Comparison of ENCODE assay signal across 8 cellular contexts in the genomic region with DNA sequence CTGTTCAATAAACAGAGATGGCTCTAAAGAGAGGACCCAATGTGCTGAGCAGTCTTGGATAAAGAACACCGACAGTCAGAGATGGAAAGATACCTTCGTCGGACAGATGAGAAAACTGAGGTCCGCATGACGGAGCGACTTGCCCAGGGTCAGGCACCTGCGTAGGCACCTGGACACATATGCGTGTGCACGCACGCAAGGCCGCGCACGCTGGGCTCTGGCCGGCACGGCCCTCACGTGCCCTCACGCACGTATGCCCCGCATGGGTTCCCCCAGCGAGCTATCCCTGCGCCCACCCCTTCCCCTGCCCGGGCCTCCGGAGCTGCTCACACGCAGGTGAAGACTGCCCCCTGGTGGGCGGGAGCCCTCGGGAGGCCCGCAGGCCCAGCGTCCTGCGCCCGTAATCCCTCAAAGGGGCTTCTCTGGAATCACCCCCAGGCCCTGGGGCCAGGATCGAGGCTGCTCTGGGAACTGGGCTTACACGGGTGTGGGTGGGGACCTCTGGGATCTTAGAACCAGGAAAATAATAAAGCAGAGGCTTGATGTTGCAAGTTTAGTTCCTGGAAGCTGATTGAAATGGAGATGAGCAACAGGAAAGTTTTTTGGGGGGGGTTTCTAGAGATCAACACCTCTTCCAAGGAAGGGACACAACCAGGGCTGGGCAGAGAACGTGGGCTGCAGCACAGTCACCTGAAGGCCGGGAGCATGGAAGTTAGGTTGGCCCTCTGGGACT.
A peak's percentile ranks its signal among the peaks of the same experiment; 100 is the strongest.
DNase-seq lines count a peak whose midpoint lies in the region; ATAC-seq, FAIRE-seq and TF ChIP-seq lines count a peak whose summit lies in the region.

No MANE protein-coding gene starts in this region.

- peaks cover 7% of the 10 kb centered on the region for H3K27me3 ChIP-seq in bronchial epithelial cell (ENCODE audit: control insufficient read depth, insufficient read depth, low read length)

- peak; percentile 93 for TF ChIP-seq CTCF in bronchial epithelial cell (IDR thresholded peaks at IDR 0.05; ENCODE audit: insufficient read depth, low read length, severe bottlenecking)

- peak overlapping the region; percentile 34 for H3K4me3 ChIP-seq in Jurkat, Clone E6-1 (ENCODE audit: low read length)
- H3K4me3 ChIP-seq in bronchial epithelial cell (ENCODE audit: low read depth, low read length): no peak overlapping the region

- H3K9ac ChIP-seq in ES-I3 (ENCODE audit: low read depth, low read length): peak overlapping the region; percentile 61

- no peaks in the 10 kb centered on the region for H3K9me3 ChIP-seq in ES-I3 (ENCODE audit: control insufficient read depth, insufficient read depth, low read length)

- ATAC-seq in activated CD4-positive, CD25-positive, alpha-beta regulatory T cell treated with anti-CD3 and anti-CD28 coated beads, Interleukin-2, amount 50 U/mL, for 24 hours: peak; percentile 59 to 70
- no peak for ATAC-seq in HG02981 (IDR thresholded peaks at IDR 0.05; ENCODE audit: unreplicated experiment)
- no peak for ATAC-seq in HG02852 (IDR thresholded peaks at IDR 0.05; ENCODE audit: unreplicated experiment)

- H3K36me3 ChIP-seq in ES-I3 (ENCODE audit: insufficient read depth, low read length) (no peaks in the 10 kb centered on the region), bronchial epithelial cell (ENCODE audit: control insufficient read depth, insufficient read depth, low read length) (no peaks in the 10 kb centered on the region)

- H3K4me1 ChIP-seq in ES-I3 (ENCODE audit: insufficient read depth, low read length): no peaks in the 10 kb centered on the region; the same call in 1 of the 2 replicates

- no peak for FAIRE-seq in bronchial epithelial cell (lab: Jason Lieb, UNC)

- DNase-seq in Jurkat, Clone E6-1 (ENCODE audit: low read depth, low spot score): peak; percentile 62
- DNase-seq in bronchial epithelial cell (ENCODE audit: low read depth) (peak; percentile 18), islet precursor cell (peak; percentile 88)
- DNase-seq in stimulated activated CD4-positive, alpha-beta T cell treated with anti-CD3 and anti-CD28 coated beads, Interleukin-1b, Interleukin-23, amount 100 ng/mL, for 4 hours (ENCODE audit: low read depth in 2 of 2): peak; percentile 47 to 73

Comparison
In these comparisons a context has a peak if more than half of its experiments do, and no peak if none do; other contexts are left out.
1. DNase-seq: peak in every context shown above with its lines; median percentile 88 in islet precursor cell; 62 in Jurkat, Clone E6-1; 60 in stimulated activated CD4-positive, alpha-beta T cell treated with anti-CD3 and anti-CD28 coated beads, Interleukin-1b, Interleukin-23, amount 100 ng/mL, for 4 hours; 18 in bronchial epithelial cell.
2. ATAC-seq: peak in activated CD4-positive, CD25-positive, alpha-beta regulatory T cell treated with anti-CD3 and anti-CD28 coated beads, Interleukin-2, amount 50 U/mL, for 24 hours (2 of 2); none in HG02981 (single experiment) and HG02852 (single experiment).